ENCODE assay signal across 8 cellular contexts in the genomic region with DNA sequence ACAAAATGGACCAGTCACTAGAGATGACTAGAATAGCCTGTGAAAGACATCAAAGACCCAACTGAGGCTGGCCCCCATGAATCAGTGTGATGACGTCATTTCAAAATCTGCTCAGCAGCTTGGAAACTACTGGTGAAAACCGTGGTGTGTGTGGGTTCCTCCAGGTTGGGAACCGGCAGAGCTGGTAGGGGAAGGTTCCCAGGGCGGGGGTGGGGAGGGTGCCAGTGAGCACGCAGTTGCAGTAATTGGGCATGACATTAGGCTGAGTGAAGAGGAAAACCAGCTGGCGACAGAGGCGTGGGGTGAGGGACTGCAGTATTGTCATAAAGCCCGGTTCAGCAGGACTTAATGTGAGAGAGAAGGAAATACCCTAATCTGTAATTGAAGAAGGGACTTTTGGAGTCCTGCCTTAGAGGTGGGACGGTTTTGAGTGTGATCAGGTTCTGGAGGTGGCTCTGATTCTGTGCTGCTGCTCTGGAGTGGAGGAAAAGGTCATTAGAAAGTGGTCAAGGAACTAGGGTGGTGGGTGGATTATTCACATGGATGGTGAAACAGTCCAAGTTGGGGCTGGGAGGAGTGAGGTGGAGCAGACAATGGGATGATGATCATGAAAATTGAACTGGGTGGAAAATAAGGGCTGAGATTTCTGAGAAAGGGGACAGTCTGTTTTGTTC. TPM values are rescaled to one million over a fixed set of nuclear protein-coding genes. Genes with fewer than 3 reads are reported as not detected.
DNase-seq lines count a peak whose midpoint lies in the region; ATAC-seq and TF ChIP-seq lines count a peak whose summit lies in the region.

No MANE protein-coding gene starts in this region.

- no peaks in the 10 kb centered on the region for H3K36me3 Mint-ChIP-seq in activated T-cell treated with anti-CD3 and anti-CD28 coated beads, Interleukin-2, amount 50 U/mL, for 24 hours (ENCODE audit: low read depth)

- 78% methylated on average over 9 of the region's 9 CpGs for WGBS in thymus
- WGBS in prostate gland, result 30% methylated on average over 9 of the region's 9 CpGs

- BruUV-seq in A673 (replicated peaks; lab: Mats Ljungman, UMichigan), result no TSS peak

- H3K9me3 Mint-ChIP-seq in activated T-cell treated with anti-CD3 and anti-CD28 coated beads, Interleukin-2, amount 50 U/mL, for 24 hours, result no peaks in the 10 kb centered on the region

- peak; percentile 84 for DNase-seq in A673 (ENCODE audit: low spot score)
- DNase-seq in activated T-cell treated with anti-CD3 and anti-CD28 coated beads, Interleukin-2, amount 50 U/mL, for 24 hours, result peak; percentile 67
- peak in 1 of 2 donors; percentile 15 for DNase-seq in left colon
- no peak for DNase-seq in effector CD4-positive, alpha-beta T cell
- DNase-seq in prostate gland (ENCODE audit: low spot score), result no peak

- H3K27ac Mint-ChIP-seq in activated T-cell treated with anti-CD3 and anti-CD28 coated beads, Interleukin-2, amount 50 U/mL, for 24 hours, result peak overlapping the region; percentile 96

- H3K27ac ChIP-seq in A673 (ENCODE audit: low read depth, low read length, poor library complexity, severe bottlenecking) (peak overlapping the region; percentile 61), thymus (ENCODE audit: low read depth) (peak overlapping the region; percentile 84), prostate gland (no peak overlapping the region)

- ATAC-seq in GM18907 (IDR thresholded peaks at IDR 0.05; ENCODE audit: unreplicated experiment) (peak; percentile 67), HG03175 (IDR thresholded peaks at IDR 0.05; ENCODE audit: unreplicated experiment) (peak; percentile 54), left colon (peak; percentile 13)

- no peak overlapping the region for H3K4me3 ChIP-seq in A673 (ENCODE audit: low read depth, low read length, poor library complexity, severe bottlenecking)
- no peak overlapping the region for H3K4me3 ChIP-seq in thymus (ENCODE audit: low read length)
- no peak overlapping the region for H3K4me3 ChIP-seq in prostate gland

- H3K36me3 ChIP-seq in A673 (ENCODE audit: insufficient read depth, low read length, poor library complexity, severe bottlenecking), result no peaks in the 10 kb centered on the region
- H3K36me3 ChIP-seq in thymus (ENCODE audit: control insufficient read depth, insufficient read depth), result peaks cover 49% of the 10 kb centered on the region
- no peaks in the 10 kb centered on the region for H3K36me3 ChIP-seq in prostate gland

- POLR2A ChIA-PET in A673 (lab: Charles Lee; ENCODE audit: low non-redundant PET), result interaction anchor here (0.5 to 0.7 kb wide), 2 partner anchors 155 to 395 kb away, joined by 3 to 6 read pairs; no protein-coding TSS in a partner anchor

- TF ChIP-seq CTCF in A673 (conservative IDR thresholded peaks at IDR 0.05; ENCODE audit: low read depth, low read length) (no peak), prostate gland (IDR thresholded peaks at IDR 0.05) (no peak)

- TF ChIP-seq POLR2A in prostate gland (IDR thresholded peaks at IDR 0.05), result no peak

- peaks cover 22% of the 10 kb centered on the region for H3K4me1 Mint-ChIP-seq in activated T-cell treated with anti-CD3 and anti-CD28 coated beads, Interleukin-2, amount 50 U/mL, for 24 hours (ENCODE audit: low read depth)

- no peaks in the 10 kb centered on the region for H3K27me3 ChIP-seq in A673 (replicated peaks; ENCODE audit: insufficient read depth, low read depth, low read length, poor library complexity)
- H3K27me3 ChIP-seq in thymus (ENCODE audit: control insufficient read depth, insufficient read depth), result no peaks in the 10 kb centered on the region
- H3K27me3 ChIP-seq in prostate gland (replicated peaks; ENCODE audit: insufficient read depth), result no peaks in the 10 kb centered on the region

- CTCF ChIA-PET in A673 (lab: Charles Lee), result interaction anchor here (0.5 to 4.0 kb wide), 8 partner anchors 59 to 743 kb away, joined by 3 to 60 read pairs (median 4); no protein-coding TSS in a partner anchor

- H3K4me1 ChIP-seq in A673 (ENCODE audit: insufficient read depth, low read length, poor library complexity, severe bottlenecking) (peaks cover 30% of the 10 kb centered on the region), thymus (ENCODE audit: control insufficient read depth, insufficient read depth, low read length) (no peaks in the 10 kb centered on the region), prostate gland (replicated peaks) (no peaks in the 10 kb centered on the region)

- intact Hi-C loops in A673 (cut with micrococcal nuclease; ENCODE audit: unreplicated experiment), result no loop called here
- intact Hi-C loops in left colon (cut with DNase I, micrococcal nuclease), result loop anchor here (10.0 kb wide), 2 partner anchors 209 to 399 kb away; no protein-coding TSS in a partner anchor
- intact Hi-C loops in prostate gland (cut with DNase I), result loop anchor here (5.0 to 10.0 kb wide), 2 partner anchors 211 to 739 kb away; no protein-coding TSS in a partner anchor

- peak overlapping the region; percentile 21 for H3K4me3 Mint-ChIP-seq in activated T-cell treated with anti-CD3 and anti-CD28 coated beads, Interleukin-2, amount 50 U/mL, for 24 hours

- H3K27me3 Mint-ChIP-seq in activated T-cell treated with anti-CD3 and anti-CD28 coated beads, Interleukin-2, amount 50 U/mL, for 24 hours, result peaks cover 28% of the 10 kb centered on the region

- H3K9me3 ChIP-seq in A673 (ENCODE audit: low read depth, low read length, poor library complexity, severe bottlenecking) (no peaks in the 10 kb centered on the region), thymus (ENCODE audit: control insufficient read depth) (peaks cover 1% of the 10 kb centered on the region), prostate gland (no peaks in the 10 kb centered on the region)

RNA-seq across cellular contexts. Expression of a gene that starts 52.0 kb away (rescaled TPM):
- total RNA-seq in A673 (2021) (78.7 and 90.7 TPM in 2 replicates), left colon (10 to 100 TPM in 1 of 2 donors, 1 to 10 TPM in 1; 5.1 to 10.9 TPM), prostate gland (10 to 100 TPM in 1 of 2 donors, 1 to 10 TPM in 1; 3.1 to 18.7 TPM)
- 16.0 TPM for polyA plus RNA-seq in thymus

Comparison
In these comparisons a context has a peak if more than half of its experiments do, and no peak if none do; other contexts are left out.
1. DNase-seq: peak in A673 (single experiment) and activated T-cell treated with anti-CD3 and anti-CD28 coated beads, Interleukin-2, amount 50 U/mL, for 24 hours (single experiment); none in effector CD4-positive, alpha-beta T cell (single experiment) and prostate gland (single experiment).
2. H3K27ac ChIP-seq: peak in A673 (single experiment) and thymus (single experiment); none in prostate gland (0 of 2).
3. ATAC-seq: peak in every context shown above with its lines; median percentile 67 in GM18907; 54 in HG03175; 13 in left colon.